Comparison of ENCODE assay signal across 8 cellular contexts in genomic region chr7:73811760-73812168, GRCh38. TPM values are rescaled to one million over a fixed set of nuclear protein-coding genes. Genes with fewer than 3 reads are reported as not detected.
A peak's percentile ranks its signal among the peaks of the same experiment; 100 is the strongest.
DNase-seq lines count a peak whose midpoint lies in the region; ATAC-seq and TF ChIP-seq lines count a peak whose summit lies in the region.

No MANE protein-coding gene starts in this region.

- no peak overlapping the region for H3K4me3 ChIP-seq in lower lobe of right lung

- no peaks in the 10 kb centered on the region for H3K4me1 ChIP-seq in lower lobe of right lung

- intact Hi-C loops in lower lobe of right lung (cut with DNase I) = no loop called here

- no peaks in the 10 kb centered on the region for H3K36me3 ChIP-seq in lower lobe of right lung

- H3K9me3 Mint-ChIP-seq in chondrocyte (ENCODE audit: low read depth) = peaks cover 7% of the 10 kb centered on the region

- H3K27ac ChIP-seq in lower lobe of right lung = no peak overlapping the region

- H3K4me3 Mint-ChIP-seq in chondrocyte (ENCODE audit: unreplicated experiment) = no peak overlapping the region

- no peaks in the 10 kb centered on the region for H3K27me3 ChIP-seq in lower lobe of right lung (ENCODE audit: low read depth)

- TF ChIP-seq CTCF in chondrocyte (IDR thresholded peaks at IDR 0.05) = peak; percentile 81
- peak; percentile 88 for TF ChIP-seq CTCF in lower lobe of right lung (IDR thresholded peaks at IDR 0.05)

- H3K36me3 Mint-ChIP-seq in chondrocyte (ENCODE audit: low read depth) = no peaks in the 10 kb centered on the region

- no peaks in the 10 kb centered on the region for H3K4me1 Mint-ChIP-seq in chondrocyte (ENCODE audit: low read depth)

- H3K27ac Mint-ChIP-seq in chondrocyte (ENCODE audit: unreplicated experiment) = no peak overlapping the region

- ATAC-seq in lower lobe of right lung (peak; percentile 95 to 97), GM19452 (IDR thresholded peaks at IDR 0.05; ENCODE audit: unreplicated experiment) (no peak)

- H3K27me3 Mint-ChIP-seq in chondrocyte (ENCODE audit: low read depth) = peaks cover 1% of the 10 kb centered on the region

- DNase-seq in NCI-H526 (lab: John Stamatoyannopoulos, UW) (peak; percentile 21 to 85), NCI-H526 treated with DMSO at 0.1 percent for 48 hours (lab: John Stamatoyannopoulos, UW) (no peak), NCI-H1694 (lab: John Stamatoyannopoulos, UW) (peak; percentile 51), chondrocyte (ENCODE audit: low spot score) (peak; percentile 81), lower lobe of right lung (peak; percentile 83)
- peak; percentile 55 for DNase-seq in activated CD4-positive, CD25-positive, alpha-beta regulatory T cell treated with anti-CD3 and anti-CD28 coated beads, Interleukin-2, amount 50 U/mL, for 72 hours
- DNase-seq in stimulated activated CD8-positive, alpha-beta memory T cell treated with anti-CD3 and anti-CD28 coated beads, Interleukin-2, amount 100 ng/mL, for 48 hours (ENCODE audit: low read depth in 2 of 2) = peak; percentile 34 to 54

- no peaks in the 10 kb centered on the region for H3K9me3 ChIP-seq in lower lobe of right lung

RNA-seq across cellular contexts. Expression of gene CLDN4, which starts 19.0 kb away (rescaled TPM):
- 0.35 to 0.80 TPM (median 0.51 TPM) in 3 replicates for total RNA-seq in chondrocyte
- 116 TPM for total RNA-seq in lower lobe of right lung

RNA-seq across cellular contexts. Expression of gene METTL27, which starts 30.6 kb away (rescaled TPM):
- total RNA-seq in chondrocyte = 0.51 to 1.7 TPM (median 0.99 TPM) in 3 replicates
- total RNA-seq in lower lobe of right lung = 4.0 TPM

RNA-seq across cellular contexts. Expression of gene CLDN3, which starts 41.7 kb away (rescaled TPM):
- total RNA-seq in chondrocyte (0.32 TPM in 1 of 3 replicates, not detected in the others), lower lobe of right lung (12.8 TPM)

RNA-seq across cellular contexts. Expression of gene TMEM270, which starts 49.2 kb away (rescaled TPM):
- total RNA-seq in chondrocyte (0.25 TPM in 1 of 3 replicates, not detected in the others), lower lobe of right lung (not detected)

Comparison
In these comparisons a context has a peak if more than half of its experiments do, and no peak if none do; other contexts are left out.
1. RNA of gene CLDN4, which starts 19.0 kb away (total RNA-seq): 116 TPM in lower lobe of right lung (single experiment); 0.35 to 0.80 TPM in chondrocyte; every median in the first group is over 10 times any median in the second.
2. RNA of gene CLDN3, which starts 41.7 kb away (total RNA-seq): 12.8 TPM in lower lobe of right lung (single experiment); 0.32 TPM in chondrocyte; every median in the first group is over 10 times any median in the second.